ENCODE assay signal across 13 cellular contexts in genomic region chr12:93614917-93615596, GRCh38.
"Had no signal": no experiment of that assay in that cellular context is flagged by ENCODE, and none has a peak within 500 bp of the region (broad histone marks: within the 10 kb centered on the region; RNA-seq: fewer than 3 reads in every experiment).

No MANE protein-coding gene starts in this region.

- H3K9ac ChIP-seq: parathyroid adenoma had no signal

- H3K4me3 Mint-ChIP-seq: activated CD4-positive, alpha-beta memory T cell treated with anti-CD3 and anti-CD28 coated beads, Interleukin-2, amount 10 ng/mL, durations not matched to agents 7 days and 5 days; activated naive CD8-positive, alpha-beta T cell; stimulated activated effector memory CD8-positive, alpha-beta T cell treated with anti-CD3 and anti-CD28 coated beads, Interleukin-12 subunit alpha, Interleukin-12 subunit beta, amount 100 ng/mL, for 72 hours; T-helper 17 cell; WTC11 had no signal

- H3K9me3 Mint-ChIP-seq: stimulated activated effector memory CD8-positive, alpha-beta T cell treated with anti-CD3 and anti-CD28 coated beads, Interleukin-12 subunit alpha, Interleukin-12 subunit beta, amount 100 ng/mL, for 72 hours had no signal

- H3K27ac ChIP-seq: dorsolateral prefrontal cortex, parathyroid adenoma, thoracic aorta had no signal

- H3K4me3 ChIP-seq: dorsolateral prefrontal cortex, thoracic aorta had no signal

- H3K27ac Mint-ChIP-seq: activated CD4-positive, alpha-beta memory T cell treated with anti-CD3 and anti-CD28 coated beads, Interleukin-2, amount 10 ng/mL, durations not matched to agents 7 days and 5 days; activated naive CD8-positive, alpha-beta T cell; stimulated activated effector memory CD8-positive, alpha-beta T cell treated with anti-CD3 and anti-CD28 coated beads, Interleukin-12 subunit alpha, Interleukin-12 subunit beta, amount 100 ng/mL, for 72 hours; T-helper 17 cell; WTC11 had no signal

- H3K36me3 Mint-ChIP-seq: activated naive CD8-positive, alpha-beta T cell; stimulated activated effector memory CD8-positive, alpha-beta T cell treated with anti-CD3 and anti-CD28 coated beads, Interleukin-12 subunit alpha, Interleukin-12 subunit beta, amount 100 ng/mL, for 72 hours had no signal

- H3K9me3 ChIP-seq: thoracic aorta had no signal

- DNase-seq: activated CD4-positive, alpha-beta memory T cell treated with anti-CD3 and anti-CD28 coated beads, Interleukin-2, amount 10 ng/mL, durations not matched to agents 7 days and 5 days; activated CD4-positive, alpha-beta T cell treated with anti-CD3 and anti-CD28 coated beads for 4 hours; activated effector memory CD4-positive, alpha-beta T cell treated with anti-CD3 and anti-CD28 coated beads, Interleukin-2, amount 50 U/mL, for 16 hours; activated T-cell treated with anti-CD3 and anti-CD28 coated beads, Interleukin-2, amount 50 U/mL, for 48 hours; amygdala; dorsolateral prefrontal cortex; foreskin fibroblast; T-helper 17 cell had no signal

- H3K4me1 Mint-ChIP-seq: activated CD4-positive, alpha-beta memory T cell treated with anti-CD3 and anti-CD28 coated beads, Interleukin-2, amount 10 ng/mL, durations not matched to agents 7 days and 5 days; stimulated activated effector memory CD8-positive, alpha-beta T cell treated with anti-CD3 and anti-CD28 coated beads, Interleukin-12 subunit alpha, Interleukin-12 subunit beta, amount 100 ng/mL, for 72 hours had no signal

- H3K36me3 ChIP-seq: thoracic aorta had no signal
